Comparison of ENCODE assay signal across 23 cellular contexts in genomic region chr20:17678295-17678694, GRCh38. TPM values are rescaled to one million over a fixed set of nuclear protein-coding genes. Genes with fewer than 3 reads are reported as not detected.
A peak's percentile ranks its signal among the peaks of the same experiment; 100 is the strongest.
DNase-seq lines count a peak whose midpoint lies in the region; ATAC-seq and TF ChIP-seq lines count a peak whose summit lies in the region.
"Had no signal": no experiment of that assay in that cellular context is flagged by ENCODE, and none has a peak within 500 bp of the region (broad histone marks: within the 10 kb centered on the region; RNA-seq: fewer than 3 reads in every experiment).

No MANE protein-coding gene starts in this region.

- H3K27ac Mint-ChIP-seq in activated CD4-positive, alpha-beta T cell treated with anti-CD3 and anti-CD28 coated beads, Interleukin-2, amount 10 ng/mL, durations not matched to agents 7 days and 5 days, result peak overlapping the region; percentile 36
- H3K27ac Mint-ChIP-seq in immature natural killer cell, result peak overlapping the region; percentile 53 to 95 (median 69)
- H3K27ac Mint-ChIP-seq in stimulated activated naive CD8-positive, alpha-beta T cell treated with anti-CD3 and anti-CD28 coated beads, Interleukin-15, amount 100 ng/mL, for 72 hours, result peak overlapping the region in 1 of 2 donors; percentile 33

- peaks cover 36% of the 10 kb centered on the region for H3K4me1 Mint-ChIP-seq in activated CD4-positive, alpha-beta T cell treated with anti-CD3 and anti-CD28 coated beads, Interleukin-2, amount 10 ng/mL, durations not matched to agents 7 days and 5 days
- H3K4me1 Mint-ChIP-seq in immature natural killer cell, result peaks cover 37 to 73% of the 10 kb centered on the region in 2 donors
- H3K4me1 Mint-ChIP-seq in stimulated activated naive CD8-positive, alpha-beta T cell treated with anti-CD3 and anti-CD28 coated beads, Interleukin-15, amount 100 ng/mL, for 72 hours, result peaks cover 32% of the 10 kb centered on the region

- WGBS in thyroid gland, 2 donors, result 72 to 86% methylated on average over 2 of the region's 2 CpGs

- no peak overlapping the region for H3K4me3 ChIP-seq in thyroid gland (replicated peaks in 1 of 3)
- H3K4me3 ChIP-seq: A549, BLaER1, right atrium auricular region had no signal

- TF ChIP-seq CTCF in thyroid gland (IDR thresholded peaks at IDR 0.05), result no peak

- CTCF ChIA-PET in activated CD4-positive, alpha-beta T cell treated with anti-CD3 and anti-CD28 coated beads, Interleukin-2, amount 10 ng/mL, durations not matched to agents 7 days and 5 days (lab: Charles Lee), result interaction anchor here (0.8 to 1.6 kb wide), 2 partner anchors 13 to 108 kb away, joined by 3 read pairs; partner anchors contain the start of gene DSTN

- H3K27ac ChIP-seq in thyroid gland, result peak overlapping the region; percentile 9 to 91 (median 39)
- H3K27ac ChIP-seq: A549, BLaER1, right atrium auricular region had no signal

- TF ChIP-seq POLR2A in thyroid gland (IDR thresholded peaks at IDR 0.05), result no peak

- peaks cover 59 to 62% of the 10 kb centered on the region in 2 donors for H3K4me1 ChIP-seq in thyroid gland

- POLR2A ChIA-PET in activated CD4-positive, alpha-beta T cell treated with anti-CD3 and anti-CD28 coated beads, Interleukin-2, amount 10 ng/mL, durations not matched to agents 7 days and 5 days (lab: Charles Lee), result no interaction called here

- peaks cover 4 to 11% of the 10 kb centered on the region in 2 donors for H3K36me3 ChIP-seq in thyroid gland

- H3K9me3 Mint-ChIP-seq in activated CD4-positive, alpha-beta T cell treated with anti-CD3 and anti-CD28 coated beads, Interleukin-2, amount 10 ng/mL, durations not matched to agents 7 days and 5 days, result no peaks in the 10 kb centered on the region
- H3K9me3 Mint-ChIP-seq in immature natural killer cell, result no peaks in the 10 kb centered on the region
- H3K9me3 Mint-ChIP-seq in stimulated activated naive CD8-positive, alpha-beta T cell treated with anti-CD3 and anti-CD28 coated beads, Interleukin-15, amount 100 ng/mL, for 72 hours, result no peaks in the 10 kb centered on the region

- no peak for ATAC-seq in stimulated activated naive CD8-positive, alpha-beta T cell treated with anti-CD3 and anti-CD28 coated beads, Interleukin-15, amount 100 ng/mL, for 72 hours
- ATAC-seq in GM19463 (IDR thresholded peaks at IDR 0.05; ENCODE audit: unreplicated experiment), result no peak
- ATAC-seq: A549 had no signal

- intact Hi-C loops in thyroid gland (cut with DNase I), result no loop called here

- no peaks in the 10 kb centered on the region for H3K9me3 ChIP-seq in thyroid gland
- H3K9me3 ChIP-seq: A549, BLaER1, right atrium auricular region had no signal

- H3K4me3 Mint-ChIP-seq in activated CD4-positive, alpha-beta T cell treated with anti-CD3 and anti-CD28 coated beads, Interleukin-2, amount 10 ng/mL, durations not matched to agents 7 days and 5 days, result no peak overlapping the region
- no peak overlapping the region for H3K4me3 Mint-ChIP-seq in immature natural killer cell
- H3K4me3 Mint-ChIP-seq in stimulated activated naive CD8-positive, alpha-beta T cell treated with anti-CD3 and anti-CD28 coated beads, Interleukin-15, amount 100 ng/mL, for 72 hours, result no peak overlapping the region

- no peaks in the 10 kb centered on the region for H3K27me3 ChIP-seq in thyroid gland
- H3K27me3 ChIP-seq: BLaER1, right atrium auricular region had no signal

- peaks cover 4% of the 10 kb centered on the region for H3K27me3 Mint-ChIP-seq in activated CD4-positive, alpha-beta T cell treated with anti-CD3 and anti-CD28 coated beads, Interleukin-2, amount 10 ng/mL, durations not matched to agents 7 days and 5 days
- H3K27me3 Mint-ChIP-seq in immature natural killer cell (ENCODE audit: low read depth in 3 of 3), result peaks cover 18 to 21% (median 19%) of the 10 kb centered on the region in 3 donors
- peaks cover 1% of the 10 kb centered on the region for H3K27me3 Mint-ChIP-seq in stimulated activated naive CD8-positive, alpha-beta T cell treated with anti-CD3 and anti-CD28 coated beads, Interleukin-15, amount 100 ng/mL, for 72 hours

- DNase-seq in activated CD4-positive, alpha-beta T cell treated with anti-CD3 and anti-CD28 coated beads, Interleukin-2, amount 10 ng/mL, durations not matched to agents 7 days and 5 days, result no peak
- DNase-seq in activated CD4-positive, alpha-beta T cell treated with anti-CD3 and anti-CD28 coated beads for 48 hours, result no peak
- peak; percentile 91 for DNase-seq in OCI-M1 (lab: John Stamatoyannopoulos, UW)
- DNase-seq in immature natural killer cell, result no peak
- no peak for DNase-seq in thyroid gland
- no peak for DNase-seq in stimulated activated naive CD8-positive, alpha-beta T cell treated with anti-CD3 and anti-CD28 coated beads, Interleukin-15, amount 100 ng/mL, for 72 hours
- no peak for DNase-seq in RKO (ENCODE audit: low spot score)
- DNase-seq: activated naive CD4-positive, alpha-beta T cell; cortex of kidney; Kasumi-1; kidney glomerular epithelial cell; mammary epithelial cell; NCI-H1105; NCI-H2029; SHP77 had no signal

- H3K36me3 Mint-ChIP-seq in activated CD4-positive, alpha-beta T cell treated with anti-CD3 and anti-CD28 coated beads, Interleukin-2, amount 10 ng/mL, durations not matched to agents 7 days and 5 days (ENCODE audit: low read depth), result peaks cover 10% of the 10 kb centered on the region
- H3K36me3 Mint-ChIP-seq in immature natural killer cell, result peaks cover 0 to 9% (median 6%) of the 10 kb centered on the region in 3 donors

RNA-seq across cellular contexts. Expression of gene RRBP1, which starts 3.7 kb away (rescaled TPM):
- total RNA-seq in activated CD4-positive, alpha-beta T cell treated with anti-CD3 and anti-CD28 coated beads, Interleukin-2, amount 10 ng/mL, durations not matched to agents 7 days and 5 days, result 10 to 100 TPM; 50.8 to 52.1 TPM
- 10 to 100 TPM in 1 of 3 donors, 1 to 10 TPM in 2; 4.1 to 39.0 (median 5.7) TPM for polyA plus RNA-seq in immature natural killer cell
- 100 to 1,000 TPM; 149 to 287 (median 221) TPM for total RNA-seq in thyroid gland

RNA-seq across cellular contexts. Expression of gene BANF2, which starts 21.5 kb away (rescaled TPM):
- not detected for total RNA-seq in activated CD4-positive, alpha-beta T cell treated with anti-CD3 and anti-CD28 coated beads, Interleukin-2, amount 10 ng/mL, durations not matched to agents 7 days and 5 days
- not detected for polyA plus RNA-seq in immature natural killer cell
- 10 to 100 TPM in 1 of 4 donors, not detected in 3; 15.2 TPM for total RNA-seq in thyroid gland
- total RNA-seq: fibroblast of lung, glomerular endothelial cell, mammary epithelial cell, omental fat pad, right atrium auricular region, ureter had no signal
- polyA plus RNA-seq: A549, fibroblast of lung, mammary epithelial cell had no signal
